In the genomic region with DNA sequence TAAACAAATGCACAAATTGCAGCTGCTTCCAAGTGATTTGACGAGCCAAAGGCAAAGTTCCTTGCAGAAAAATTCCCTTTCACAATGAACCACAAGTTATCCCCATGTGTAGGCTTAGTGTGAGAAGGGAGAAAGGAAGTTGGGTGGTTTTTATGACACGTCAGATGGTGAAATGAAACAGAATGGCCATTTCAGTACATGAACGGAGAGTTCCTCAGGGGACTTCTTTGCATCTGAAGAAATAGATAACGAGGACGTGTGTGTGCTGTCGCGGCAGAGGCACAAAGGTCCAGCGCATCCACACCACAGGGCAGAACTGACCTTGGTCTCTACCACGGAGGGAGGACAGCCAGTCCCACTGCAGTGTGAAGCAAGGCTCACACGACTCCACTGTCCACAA, we compare ENCODE assay signal across 20 cellular contexts.
A peak's percentile ranks its signal among the peaks of the same experiment; 100 is the strongest.
DNase-seq lines count a peak whose midpoint lies in the region; ATAC-seq lines count a peak whose summit lies in the region.
"Had no signal": no experiment of that assay in that cellular context is flagged by ENCODE, and none has a peak within 500 bp of the region (broad histone marks: within the 10 kb centered on the region; RNA-seq: fewer than 3 reads in every experiment).

No MANE protein-coding gene starts in this region.

- DNase-seq in mesenteric fat pad (ENCODE audit: low spot score): peak; percentile 20
- no peak for DNase-seq in NCI-H1105 treated with DMSO at 0.1 percent for 48 hours (lab: John Stamatoyannopoulos, UW)
- no peak for DNase-seq in ecto neural progenitor cell (ENCODE audit: low spot score)
- DNase-seq: activated CD4-positive, alpha-beta T cell treated with anti-CD3 and anti-CD28 coated beads for 1 hour; activated T-cell treated with anti-CD3 and anti-CD28 coated beads, Interleukin-2, amount 50 U/mL, for 24 hours; amniotic stem cell; KBM-7; left lung; NCI-H1436; NCI-H524; right lobe of liver; stimulated activated CD4-positive, alpha-beta T cell treated with anti-CD3 and anti-CD28 coated beads, Interleukin-4, amount 100 ng/mL, for 24 hours; stimulated activated naive B cell treated with anti-CD40 and anti-IgM and Interleukin-4, amounts not matched to agents 10 μg/mL and 1 μg/mL and 100 μg/mL, for 72 hours; T-helper 17 cell had no signal

- ATAC-seq in GM18867 (IDR thresholded peaks at IDR 0.05; ENCODE audit: unreplicated experiment) (peak; percentile 60), GM21390 (IDR thresholded peaks at IDR 0.05; ENCODE audit: unreplicated experiment) (peak; percentile 58), HG02981 (IDR thresholded peaks at IDR 0.05; ENCODE audit: unreplicated experiment) (peak; percentile 46), HG03039 (IDR thresholded peaks at IDR 0.05; ENCODE audit: unreplicated experiment) (no peak), HG03521 (IDR thresholded peaks at IDR 0.05; ENCODE audit: unreplicated experiment) (no peak)
- ATAC-seq: left lung; Panc1; right lobe of liver; stimulated activated naive B cell treated with anti-CD40 and anti-IgM and Interleukin-4, amounts not matched to agents 10 μg/mL and 1 μg/mL and 100 μg/mL, for 72 hours; T-helper 17 cell had no signal

Comparison
In these comparisons a context has a peak if more than half of its experiments do, and no peak if none do; other contexts are left out.
1. ATAC-seq: peak in GM18867 (single experiment), GM21390 (single experiment) and HG02981 (single experiment); none in HG03039 (single experiment) and HG03521 (single experiment).